1 cellular context compared by ENCODE assay signal in the genomic region with DNA sequence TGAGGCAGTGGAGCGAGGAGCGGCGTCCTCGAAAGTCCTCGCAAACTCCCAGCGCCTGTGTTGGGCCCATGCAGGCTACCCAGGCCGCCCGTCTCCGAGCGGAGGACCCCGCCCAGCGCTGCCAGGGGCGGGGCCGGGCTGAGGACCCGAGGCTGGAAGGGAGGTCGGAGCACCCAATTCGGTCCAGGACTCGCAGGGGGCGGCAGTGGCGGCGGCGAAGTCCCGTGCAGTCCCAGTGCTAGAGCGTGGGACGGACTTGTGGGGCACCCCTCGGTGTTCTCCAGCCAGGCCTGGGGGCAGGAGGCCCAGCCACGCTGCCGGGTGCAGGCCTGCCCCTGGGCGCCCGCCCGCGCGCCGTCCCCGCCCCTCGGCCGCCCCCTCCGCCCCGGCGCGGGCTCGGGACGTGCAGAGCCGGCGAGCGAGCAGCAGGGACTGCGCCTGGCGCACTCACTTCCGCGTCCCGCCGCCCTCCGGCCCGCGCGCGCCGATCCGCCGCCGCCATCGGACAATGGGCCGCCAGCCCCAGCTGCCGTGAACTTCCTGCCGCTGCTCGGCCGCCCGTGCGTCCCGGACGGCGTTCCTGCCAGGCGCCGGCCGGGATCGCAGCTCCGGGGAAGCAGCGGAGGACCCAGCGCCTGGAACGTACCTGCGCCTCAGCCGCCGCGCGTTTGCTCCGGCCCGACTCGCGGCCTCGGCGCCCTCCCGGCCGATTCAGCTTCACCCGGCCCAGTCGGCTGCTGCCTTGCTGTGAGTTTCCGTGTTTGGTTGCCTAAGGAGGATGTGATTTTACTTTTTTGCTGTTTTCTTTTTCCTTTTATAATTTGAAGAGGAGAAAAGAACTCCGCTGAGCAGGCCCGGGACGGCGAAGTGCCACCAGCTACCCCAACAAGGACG.
A peak's percentile ranks its signal among the peaks of the same experiment; 100 is the strongest.
TF ChIP-seq lines count a peak whose summit lies in the region.

No MANE protein-coding gene starts in this region.

TF ChIP-seq in K562, 482 proteins besides CTCF, POLR2A, EP300 and RAD21 (continued from another document and continues in another):
- TF ChIP-seq, protein P1, sequence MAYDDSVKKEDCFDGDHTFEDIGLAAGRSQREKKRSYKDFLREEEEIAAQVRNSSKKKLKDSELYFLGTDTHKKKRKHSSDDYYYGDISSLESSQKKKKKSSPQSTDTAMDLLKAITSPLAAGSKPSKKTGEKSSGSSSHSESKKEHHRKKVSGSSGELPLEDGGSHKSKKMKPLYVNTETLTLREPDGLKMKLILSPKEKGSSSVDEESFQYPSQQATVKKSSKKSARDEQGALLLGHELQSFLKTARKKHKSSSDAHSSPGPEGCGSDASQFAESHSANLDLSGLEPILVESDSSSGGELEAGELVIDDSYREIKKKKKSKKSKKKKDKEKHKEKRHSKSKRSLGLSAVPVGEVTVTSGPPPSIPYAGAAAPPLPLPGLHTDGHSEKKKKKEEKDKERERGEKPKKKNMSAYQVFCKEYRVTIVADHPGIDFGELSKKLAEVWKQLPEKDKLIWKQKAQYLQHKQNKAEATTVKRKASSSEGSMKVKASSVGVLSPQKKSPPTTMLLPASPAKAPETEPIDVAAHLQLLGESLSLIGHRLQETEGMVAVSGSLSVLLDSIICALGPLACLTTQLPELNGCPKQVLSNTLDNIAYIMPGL (CRISPR knock-in tag; IDR thresholded peaks at IDR 0.05): peak; percentile 26
- TF ChIP-seq, protein P2, sequence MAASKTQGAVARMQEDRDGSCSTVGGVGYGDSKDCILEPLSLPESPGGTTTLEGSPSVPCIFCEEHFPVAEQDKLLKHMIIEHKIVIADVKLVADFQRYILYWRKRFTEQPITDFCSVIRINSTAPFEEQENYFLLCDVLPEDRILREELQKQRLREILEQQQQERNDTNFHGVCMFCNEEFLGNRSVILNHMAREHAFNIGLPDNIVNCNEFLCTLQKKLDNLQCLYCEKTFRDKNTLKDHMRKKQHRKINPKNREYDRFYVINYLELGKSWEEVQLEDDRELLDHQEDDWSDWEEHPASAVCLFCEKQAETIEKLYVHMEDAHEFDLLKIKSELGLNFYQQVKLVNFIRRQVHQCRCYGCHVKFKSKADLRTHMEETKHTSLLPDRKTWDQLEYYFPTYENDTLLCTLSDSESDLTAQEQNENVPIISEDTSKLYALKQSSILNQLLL (CRISPR knock-in tag; IDR thresholded peaks at IDR 0.05; ENCODE audit: borderline replicate concordance): no peak
- TF ChIP-seq SRSF3 (IDR thresholded peaks at IDR 0.05; ENCODE audit: insufficient read depth, low read length) (no peak), ZFP36 (IDR thresholded peaks at IDR 0.05; ENCODE audit: low read depth, low read length, partially characterized antibody) (peak; percentile 94), TCF7L2 (IDR thresholded peaks at IDR 0.05; ENCODE audit: low read depth, low read length) (no peak), ZBTB7A (IDR thresholded peaks at IDR 0.05; ENCODE audit: borderline replicate concordance, control insufficient read depth, low read depth, low read length) (peak; percentile 90), ARNT (IDR thresholded peaks at IDR 0.05) (no peak), PPARD (CRISPR knock-in tag; IDR thresholded peaks at IDR 0.05) (no peak), GABPB2 (CRISPR knock-in tag; conservative IDR thresholded peaks at IDR 0.05) (no peak), NCOA2 (IDR thresholded peaks at IDR 0.05; ENCODE audit: partially characterized antibody in 2 of 2) (no peak), LEF1 (IDR thresholded peaks at IDR 0.05) (no peak), NR2F6 (CRISPR knock-in tag; IDR thresholded peaks at IDR 0.05) (no peak), KLF6 (CRISPR knock-in tag; IDR thresholded peaks at IDR 0.05; ENCODE audit: borderline replicate concordance) (no peak), KDM1A (IDR thresholded peaks at IDR 0.05) (no peak), ZBTB17 (CRISPR knock-in tag; IDR thresholded peaks at IDR 0.05) (no peak), TSC22D4 (tag; IDR thresholded peaks at IDR 0.05) (no peak), MCM2 (IDR thresholded peaks at IDR 0.05; ENCODE audit: low read depth) (no peak), KAT8 (IDR thresholded peaks at IDR 0.05; ENCODE audit: low read depth) (no peak), POLR2B (IDR thresholded peaks at IDR 0.05; ENCODE audit: low read depth, partially characterized antibody) (no peak), RFX7 (CRISPR knock-in tag; IDR thresholded peaks at IDR 0.05) (no peak), HMG20B (CRISPR knock-in tag; IDR thresholded peaks at IDR 0.05) (no peak), TBL1XR1 (IDR thresholded peaks at IDR 0.05; ENCODE audit: low read length in 2 of 2) (no peak), ZFX (CRISPR knock-in tag; IDR thresholded peaks at IDR 0.05) (peak; percentile 84), HEY1 (CRISPR knock-in tag; IDR thresholded peaks at IDR 0.05; ENCODE audit: borderline replicate concordance) (no peak), C11orf30 (IDR thresholded peaks at IDR 0.05; ENCODE audit: low read depth) (no peak), TRIM24 (IDR thresholded peaks at IDR 0.05) (no peak), HMGN3 (IDR thresholded peaks at IDR 0.05; ENCODE audit: borderline replicate concordance, extremely low read depth, insufficient read length, low read depth, low read length) (peak; percentile 10), MCM7 (IDR thresholded peaks at IDR 0.05) (no peak), ELF4 (CRISPR knock-in tag; IDR thresholded peaks at IDR 0.05) (no peak), ZC3H11A (IDR thresholded peaks at IDR 0.05; ENCODE audit: low read depth, low read length) (no peak), PHF21A (IDR thresholded peaks at IDR 0.05; ENCODE audit: borderline replicate concordance, low read depth) (no peak), STAG1 (CRISPR knock-in tag; IDR thresholded peaks at IDR 0.05; ENCODE audit: borderline replicate concordance) (no peak), ZNF431 (CRISPR knock-in tag; IDR thresholded peaks at IDR 0.05) (no peak), BRF1 (IDR thresholded peaks at IDR 0.05; ENCODE audit: borderline replicate concordance, extremely low read depth, insufficient read length) (no peak), ARID2 (IDR thresholded peaks at IDR 0.05) (no peak), GATAD2B (IDR thresholded peaks at IDR 0.05; ENCODE audit: borderline replicate concordance) (peak; percentile 99), TEAD4 (IDR thresholded peaks at IDR 0.05; ENCODE audit: low read length) (no peak), TEAD4 (CRISPR knock-in tag; IDR thresholded peaks at IDR 0.05; ENCODE audit: borderline replicate concordance) (no peak)
- TF ChIP-seq, protein P3, sequence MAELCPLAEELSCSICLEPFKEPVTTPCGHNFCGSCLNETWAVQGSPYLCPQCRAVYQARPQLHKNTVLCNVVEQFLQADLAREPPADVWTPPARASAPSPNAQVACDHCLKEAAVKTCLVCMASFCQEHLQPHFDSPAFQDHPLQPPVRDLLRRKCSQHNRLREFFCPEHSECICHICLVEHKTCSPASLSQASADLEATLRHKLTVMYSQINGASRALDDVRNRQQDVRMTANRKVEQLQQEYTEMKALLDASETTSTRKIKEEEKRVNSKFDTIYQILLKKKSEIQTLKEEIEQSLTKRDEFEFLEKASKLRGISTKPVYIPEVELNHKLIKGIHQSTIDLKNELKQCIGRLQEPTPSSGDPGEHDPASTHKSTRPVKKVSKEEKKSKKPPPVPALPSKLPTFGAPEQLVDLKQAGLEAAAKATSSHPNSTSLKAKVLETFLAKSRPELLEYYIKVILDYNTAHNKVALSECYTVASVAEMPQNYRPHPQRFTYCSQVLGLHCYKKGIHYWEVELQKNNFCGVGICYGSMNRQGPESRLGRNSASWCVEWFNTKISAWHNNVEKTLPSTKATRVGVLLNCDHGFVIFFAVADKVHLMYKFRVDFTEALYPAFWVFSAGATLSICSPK (IDR thresholded peaks at IDR 0.05; ENCODE audit: borderline replicate concordance): no peak
- TF ChIP-seq, protein P4, sequence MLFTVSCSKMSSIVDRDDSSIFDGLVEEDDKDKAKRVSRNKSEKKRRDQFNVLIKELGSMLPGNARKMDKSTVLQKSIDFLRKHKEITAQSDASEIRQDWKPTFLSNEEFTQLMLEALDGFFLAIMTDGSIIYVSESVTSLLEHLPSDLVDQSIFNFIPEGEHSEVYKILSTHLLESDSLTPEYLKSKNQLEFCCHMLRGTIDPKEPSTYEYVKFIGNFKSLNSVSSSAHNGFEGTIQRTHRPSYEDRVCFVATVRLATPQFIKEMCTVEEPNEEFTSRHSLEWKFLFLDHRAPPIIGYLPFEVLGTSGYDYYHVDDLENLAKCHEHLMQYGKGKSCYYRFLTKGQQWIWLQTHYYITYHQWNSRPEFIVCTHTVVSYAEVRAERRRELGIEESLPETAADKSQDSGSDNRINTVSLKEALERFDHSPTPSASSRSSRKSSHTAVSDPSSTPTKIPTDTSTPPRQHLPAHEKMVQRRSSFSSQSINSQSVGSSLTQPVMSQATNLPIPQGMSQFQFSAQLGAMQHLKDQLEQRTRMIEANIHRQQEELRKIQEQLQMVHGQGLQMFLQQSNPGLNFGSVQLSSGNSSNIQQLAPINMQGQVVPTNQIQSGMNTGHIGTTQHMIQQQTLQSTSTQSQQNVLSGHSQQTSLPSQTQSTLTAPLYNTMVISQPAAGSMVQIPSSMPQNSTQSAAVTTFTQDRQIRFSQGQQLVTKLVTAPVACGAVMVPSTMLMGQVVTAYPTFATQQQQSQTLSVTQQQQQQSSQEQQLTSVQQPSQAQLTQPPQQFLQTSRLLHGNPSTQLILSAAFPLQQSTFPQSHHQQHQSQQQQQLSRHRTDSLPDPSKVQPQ (CRISPR knock-in tag; IDR thresholded peaks at IDR 0.05; ENCODE audit: borderline replicate concordance): no peak
- TF ChIP-seq, protein P5, sequence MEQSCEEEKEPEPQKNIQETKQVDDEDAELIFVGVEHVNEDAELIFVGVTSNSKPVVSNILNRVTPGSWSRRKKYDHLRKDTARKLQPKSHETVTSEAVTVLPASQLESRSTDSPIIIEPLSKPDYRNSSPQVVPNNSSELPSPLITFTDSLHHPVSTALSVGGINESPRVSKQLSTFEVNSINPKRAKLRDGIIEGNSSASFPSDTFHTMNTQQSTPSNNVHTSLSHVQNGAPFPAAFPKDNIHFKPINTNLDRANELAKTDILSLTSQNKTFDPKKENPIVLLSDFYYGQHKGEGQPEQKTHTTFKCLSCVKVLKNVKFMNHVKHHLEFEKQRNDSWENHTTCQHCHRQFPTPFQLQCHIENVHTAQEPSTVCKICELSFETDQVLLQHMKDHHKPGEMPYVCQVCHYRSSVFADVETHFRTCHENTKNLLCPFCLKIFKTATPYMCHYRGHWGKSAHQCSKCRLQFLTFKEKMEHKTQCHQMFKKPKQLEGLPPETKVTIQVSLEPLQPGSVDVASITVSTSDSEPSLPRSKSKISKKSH (CRISPR knock-in tag; IDR thresholded peaks at IDR 0.05): no peak
- TF ChIP-seq, protein P6, sequence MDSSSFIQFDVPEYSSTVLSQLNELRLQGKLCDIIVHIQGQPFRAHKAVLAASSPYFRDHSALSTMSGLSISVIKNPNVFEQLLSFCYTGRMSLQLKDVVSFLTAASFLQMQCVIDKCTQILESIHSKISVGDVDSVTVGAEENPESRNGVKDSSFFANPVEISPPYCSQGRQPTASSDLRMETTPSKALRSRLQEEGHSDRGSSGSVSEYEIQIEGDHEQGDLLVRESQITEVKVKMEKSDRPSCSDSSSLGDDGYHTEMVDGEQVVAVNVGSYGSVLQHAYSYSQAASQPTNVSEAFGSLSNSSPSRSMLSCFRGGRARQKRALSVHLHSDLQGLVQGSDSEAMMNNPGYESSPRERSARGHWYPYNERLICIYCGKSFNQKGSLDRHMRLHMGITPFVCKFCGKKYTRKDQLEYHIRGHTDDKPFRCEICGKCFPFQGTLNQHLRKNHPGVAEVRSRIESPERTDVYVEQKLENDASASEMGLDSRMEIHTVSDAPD (CRISPR knock-in tag; IDR thresholded peaks at IDR 0.05): no peak
- TF ChIP-seq, protein P7, sequence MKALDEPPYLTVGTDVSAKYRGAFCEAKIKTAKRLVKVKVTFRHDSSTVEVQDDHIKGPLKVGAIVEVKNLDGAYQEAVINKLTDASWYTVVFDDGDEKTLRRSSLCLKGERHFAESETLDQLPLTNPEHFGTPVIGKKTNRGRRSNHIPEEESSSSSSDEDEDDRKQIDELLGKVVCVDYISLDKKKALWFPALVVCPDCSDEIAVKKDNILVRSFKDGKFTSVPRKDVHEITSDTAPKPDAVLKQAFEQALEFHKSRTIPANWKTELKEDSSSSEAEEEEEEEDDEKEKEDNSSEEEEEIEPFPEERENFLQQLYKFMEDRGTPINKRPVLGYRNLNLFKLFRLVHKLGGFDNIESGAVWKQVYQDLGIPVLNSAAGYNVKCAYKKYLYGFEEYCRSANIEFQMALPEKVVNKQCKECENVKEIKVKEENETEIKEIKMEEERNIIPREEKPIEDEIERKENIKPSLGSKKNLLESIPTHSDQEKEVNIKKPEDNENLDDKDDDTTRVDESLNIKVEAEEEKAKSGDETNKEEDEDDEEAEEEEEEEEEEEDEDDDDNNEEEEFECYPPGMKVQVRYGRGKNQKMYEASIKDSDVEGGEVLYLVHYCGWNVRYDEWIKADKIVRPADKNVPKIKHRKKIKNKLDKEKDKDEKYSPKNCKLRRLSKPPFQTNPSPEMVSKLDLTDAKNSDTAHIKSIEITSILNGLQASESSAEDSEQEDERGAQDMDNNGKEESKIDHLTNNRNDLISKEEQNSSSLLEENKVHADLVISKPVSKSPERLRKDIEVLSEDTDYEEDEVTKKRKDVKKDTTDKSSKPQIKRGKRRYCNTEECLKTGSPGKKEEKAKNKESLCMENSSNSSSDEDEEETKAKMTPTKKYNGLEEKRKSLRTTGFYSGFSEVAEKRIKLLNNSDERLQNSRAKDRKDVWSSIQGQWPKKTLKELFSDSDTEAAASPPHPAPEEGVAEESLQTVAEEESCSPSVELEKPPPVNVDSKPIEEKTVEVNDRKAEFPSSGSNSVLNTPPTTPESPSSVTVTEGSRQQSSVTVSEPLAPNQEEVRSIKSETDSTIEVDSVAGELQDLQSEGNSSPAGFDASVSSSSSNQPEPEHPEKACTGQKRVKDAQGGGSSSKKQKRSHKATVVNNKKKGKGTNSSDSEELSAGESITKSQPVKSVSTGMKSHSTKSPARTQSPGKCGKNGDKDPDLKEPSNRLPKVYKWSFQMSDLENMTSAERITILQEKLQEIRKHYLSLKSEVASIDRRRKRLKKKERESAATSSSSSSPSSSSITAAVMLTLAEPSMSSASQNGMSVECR (CRISPR knock-in tag; IDR thresholded peaks at IDR 0.05): peak; percentile 78
- TF ChIP-seq, protein P8, sequence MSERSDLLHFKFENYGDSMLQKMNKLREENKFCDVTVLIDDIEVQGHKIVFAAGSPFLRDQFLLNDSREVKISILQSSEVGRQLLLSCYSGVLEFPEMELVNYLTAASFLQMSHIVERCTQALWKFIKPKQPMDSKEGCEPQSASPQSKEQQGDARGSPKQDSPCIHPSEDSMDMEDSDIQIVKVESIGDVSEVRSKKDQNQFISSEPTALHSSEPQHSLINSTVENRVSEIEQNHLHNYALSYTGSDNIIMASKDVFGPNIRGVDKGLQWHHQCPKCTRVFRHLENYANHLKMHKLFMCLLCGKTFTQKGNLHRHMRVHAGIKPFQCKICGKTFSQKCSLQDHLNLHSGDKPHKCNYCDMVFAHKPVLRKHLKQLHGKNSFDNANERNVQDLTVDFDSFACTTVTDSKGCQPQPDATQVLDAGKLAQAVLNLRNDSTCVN (CRISPR knock-in tag; IDR thresholded peaks at IDR 0.05): no peak
- TF ChIP-seq, protein P9, sequence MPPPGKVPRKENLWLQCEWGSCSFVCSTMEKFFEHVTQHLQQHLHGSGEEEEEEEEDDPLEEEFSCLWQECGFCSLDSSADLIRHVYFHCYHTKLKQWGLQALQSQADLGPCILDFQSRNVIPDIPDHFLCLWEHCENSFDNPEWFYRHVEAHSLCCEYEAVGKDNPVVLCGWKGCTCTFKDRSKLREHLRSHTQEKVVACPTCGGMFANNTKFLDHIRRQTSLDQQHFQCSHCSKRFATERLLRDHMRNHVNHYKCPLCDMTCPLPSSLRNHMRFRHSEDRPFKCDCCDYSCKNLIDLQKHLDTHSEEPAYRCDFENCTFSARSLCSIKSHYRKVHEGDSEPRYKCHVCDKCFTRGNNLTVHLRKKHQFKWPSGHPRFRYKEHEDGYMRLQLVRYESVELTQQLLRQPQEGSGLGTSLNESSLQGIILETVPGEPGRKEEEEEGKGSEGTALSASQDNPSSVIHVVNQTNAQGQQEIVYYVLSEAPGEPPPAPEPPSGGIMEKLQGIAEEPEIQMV (tag; conservative IDR thresholded peaks at IDR 0.05; ENCODE audit: low read depth): no peak
